ENCODE assay signal across 8 cellular contexts in genomic region chr11:72787262-72788104, GRCh38. TPM values are rescaled to one million over a fixed set of nuclear protein-coding genes. Genes with fewer than 3 reads are reported as not detected.
DNase-seq lines count a peak whose midpoint lies in the region; ATAC-seq, FAIRE-seq and TF ChIP-seq lines count a peak whose summit lies in the region.

No MANE protein-coding gene starts in this region.

- H3K27me3 Mint-ChIP-seq in activated CD8-positive, alpha-beta T cell treated with anti-CD3 and anti-CD28 coated beads for 36 hours: no peaks in the 10 kb centered on the region

- no peaks in the 10 kb centered on the region for H3K9me3 ChIP-seq in muscle layer of duodenum (ENCODE audit: control insufficient read depth in 1 of 2, low read length in 2 of 2)

- H3K36me3 ChIP-seq in muscle layer of duodenum (ENCODE audit: control insufficient read depth in 1 of 2, insufficient read depth in 2 of 2, low read length in 2 of 2): no peaks in the 10 kb centered on the region

- intact Hi-C loops in activated CD8-positive, alpha-beta T cell treated with anti-CD3 and anti-CD28 coated beads for 36 hours (cut with micrococcal nuclease): no loop called here

- POLR2A ChIA-PET in activated CD8-positive, alpha-beta T cell treated with anti-CD3 and anti-CD28 coated beads for 36 hours (lab: Charles Lee): interaction anchor here (0.6 to 1.3 kb wide), 6 partner anchors 37 to 553 kb away, joined by 3 to 4 read pairs (median 3); no protein-coding TSS in a partner anchor

- peak overlapping the region; percentile 75 for H3K27ac Mint-ChIP-seq in activated CD8-positive, alpha-beta T cell treated with anti-CD3 and anti-CD28 coated beads for 36 hours

- no peaks in the 10 kb centered on the region for H3K27me3 ChIP-seq in muscle layer of duodenum (ENCODE audit: low read depth, low read length)

- H3K4me3 Mint-ChIP-seq in activated CD8-positive, alpha-beta T cell treated with anti-CD3 and anti-CD28 coated beads for 36 hours: no peak overlapping the region

- no peaks in the 10 kb centered on the region for H3K36me3 Mint-ChIP-seq in activated CD8-positive, alpha-beta T cell treated with anti-CD3 and anti-CD28 coated beads for 36 hours (ENCODE audit: low read depth)

- peak overlapping the region; percentile 40 for H3K27ac ChIP-seq in muscle layer of duodenum (ENCODE audit: low read length)

- CTCF ChIA-PET in activated CD8-positive, alpha-beta T cell treated with anti-CD3 and anti-CD28 coated beads for 36 hours (lab: Charles Lee): interaction anchor here (1.1 to 2.2 kb wide), 5 partner anchors 9 to 316 kb away, joined by 3 to 5 read pairs (median 4); no protein-coding TSS in a partner anchor

- FAIRE-seq in urothelium cell line (lab: Jason Lieb, UNC): no peak

- H3K4me1 Mint-ChIP-seq in activated CD8-positive, alpha-beta T cell treated with anti-CD3 and anti-CD28 coated beads for 36 hours (ENCODE audit: low read depth): peaks cover 28% of the 10 kb centered on the region

- in situ Hi-C loops in KBM-7 (cut with MboI; ENCODE audit: low pct_unique_long_range_greater_than_20kb, low sequenced_read_pairs): no loop called here

- no peaks in the 10 kb centered on the region for H3K4me1 ChIP-seq in muscle layer of duodenum (ENCODE audit: control insufficient read depth in 1 of 2, insufficient read depth in 2 of 2, low read length in 2 of 2)

- no peak overlapping the region for H3K4me3 ChIP-seq in muscle layer of duodenum (ENCODE audit: low read depth in 1 of 2, low read length in 2 of 2)

- H3K9me3 Mint-ChIP-seq in activated CD8-positive, alpha-beta T cell treated with anti-CD3 and anti-CD28 coated beads for 36 hours: no peaks in the 10 kb centered on the region

- peak; percentile 10 for DNase-seq in NCI-H1436 (lab: John Stamatoyannopoulos, UW)
- no peak for DNase-seq in NCI-H1436 treated with DMSO at 0.1 percent for 48 hours (lab: John Stamatoyannopoulos, UW)
- peak; percentile 88 for DNase-seq in KBM-7
- DNase-seq in activated CD8-positive, alpha-beta T cell treated with anti-CD3 and anti-CD28 coated beads for 36 hours: peak; percentile 47
- no peak for DNase-seq in glomerular visceral epithelial cell (ENCODE audit: extremely low spot score)
- no peak for DNase-seq in urothelium cell line (ENCODE audit: low spot score)
- DNase-seq in activated gamma-delta T cell (lab: John Stamatoyannopoulos, UW): no peak

- no peak for TF ChIP-seq CTCF in activated CD8-positive, alpha-beta T cell treated with anti-CD3 and anti-CD28 coated beads for 36 hours (IDR thresholded peaks at IDR 0.05)

- ATAC-seq in activated CD8-positive, alpha-beta T cell treated with anti-CD3 and anti-CD28 coated beads for 36 hours: peak; percentile 72

RNA-seq across cellular contexts. Expression of gene STARD10, which starts 6.4 kb away (rescaled TPM):
- 1 to 10 TPM; 8.1 to 8.6 TPM for total RNA-seq in activated CD8-positive, alpha-beta T cell treated with anti-CD3 and anti-CD28 coated beads for 36 hours

RNA-seq across cellular contexts. Expression of gene ATG16L2, which starts 26.7 kb away (rescaled TPM):
- 10 to 100 TPM; 70.8 to 71.4 TPM for total RNA-seq in activated CD8-positive, alpha-beta T cell treated with anti-CD3 and anti-CD28 coated beads for 36 hours

RNA-seq across cellular contexts. Expression of gene ARAP1, which starts 35.3 kb away (rescaled TPM):
- 10 to 100 TPM; 77.7 to 91.5 TPM for total RNA-seq in activated CD8-positive, alpha-beta T cell treated with anti-CD3 and anti-CD28 coated beads for 36 hours

Comparison
In these comparisons a context has a peak if more than half of its experiments do, and no peak if none do; other contexts are left out.
1. DNase-seq: peak in NCI-H1436 (single experiment), KBM-7 (single experiment) and activated CD8-positive, alpha-beta T cell treated with anti-CD3 and anti-CD28 coated beads for 36 hours (single experiment); none in NCI-H1436 treated with DMSO at 0.1 percent for 48 hours (single experiment), glomerular visceral epithelial cell (single experiment), urothelium cell line (single experiment) and activated gamma-delta T cell (single experiment).